ENCODE assay signal across 12 cellular contexts in genomic region chr10:79349072-79349491, GRCh38. TPM values are rescaled to one million over a fixed set of nuclear protein-coding genes. Genes with fewer than 3 reads are reported as not detected.
A peak's percentile ranks its signal among the peaks of the same experiment; 100 is the strongest.
DNase-seq lines count a peak whose midpoint lies in the region; ATAC-seq lines count a peak whose summit lies in the region.
"Had no signal": no experiment of that assay in that cellular context is flagged by ENCODE, and none has a peak within 500 bp of the region (broad histone marks: within the 10 kb centered on the region; RNA-seq: fewer than 3 reads in every experiment).

No MANE protein-coding gene starts in this region.

- peak overlapping the region; percentile 84 for H3K4me3 Mint-ChIP-seq in activated CD4-positive, alpha-beta T cell treated with anti-CD3 and anti-CD28 coated beads, Interleukin-2, amount 10 ng/mL, durations not matched to agents 7 days and 5 days
- H3K4me3 Mint-ChIP-seq in activated CD8-positive, alpha-beta T cell treated with anti-CD3 and anti-CD28 coated beads, Interleukin-2, amount 10 ng/mL, durations not matched to agents 7 days and 5 days, result peak overlapping the region; percentile 86
- H3K4me3 Mint-ChIP-seq in immature natural killer cell, result peak overlapping the region; percentile 83 to 85 (median 83)
- peak overlapping the region; percentile 92 to 94 for H3K4me3 Mint-ChIP-seq in stimulated activated naive CD8-positive, alpha-beta T cell treated with anti-CD3 and anti-CD28 coated beads, Interleukin-15, amount 100 ng/mL, for 72 hours

- H3K27me3 Mint-ChIP-seq in activated CD4-positive, alpha-beta T cell treated with anti-CD3 and anti-CD28 coated beads, Interleukin-2, amount 10 ng/mL, durations not matched to agents 7 days and 5 days, result no peaks in the 10 kb centered on the region
- H3K27me3 Mint-ChIP-seq in activated CD8-positive, alpha-beta T cell treated with anti-CD3 and anti-CD28 coated beads, Interleukin-2, amount 10 ng/mL, durations not matched to agents 7 days and 5 days (ENCODE audit: low read depth), result no peaks in the 10 kb centered on the region
- peaks cover 0 to 4% (median 2%) of the 10 kb centered on the region in 3 donors for H3K27me3 Mint-ChIP-seq in immature natural killer cell (ENCODE audit: low read depth in 3 of 3)
- no peaks in the 10 kb centered on the region for H3K27me3 Mint-ChIP-seq in stimulated activated naive CD8-positive, alpha-beta T cell treated with anti-CD3 and anti-CD28 coated beads, Interleukin-15, amount 100 ng/mL, for 72 hours

- DNase-seq in activated CD4-positive, alpha-beta T cell treated with anti-CD3 and anti-CD28 coated beads, Interleukin-2, amount 10 ng/mL, durations not matched to agents 7 days and 5 days, result no peak
- no peak for DNase-seq in activated CD4-positive, alpha-beta T cell treated with anti-CD3 and anti-CD28 coated beads, Interleukin-2, amount 50 U/mL, for 1 hour
- DNase-seq in activated CD8-positive, alpha-beta T cell treated with anti-CD3 and anti-CD28 coated beads, Interleukin-2, amount 10 ng/mL, durations not matched to agents 7 days and 5 days, result no peak
- no peak for DNase-seq in immature natural killer cell
- DNase-seq in stimulated activated naive CD8-positive, alpha-beta T cell treated with anti-CD3 and anti-CD28 coated beads, Interleukin-15, amount 100 ng/mL, for 72 hours, result no peak
- DNase-seq in stimulated activated naive CD4-positive, alpha-beta T cell treated with Interleukin-2 at 50 U/mL for 16 hours (lab: John Stamatoyannopoulos, UW), result no peak
- DNase-seq in DMS79 (lab: John Stamatoyannopoulos, UW), result no peak
- DNase-seq: effector CD4-positive, alpha-beta T cell; KG1; small intestine; T-helper 9 cell had no signal

- ATAC-seq in activated CD8-positive, alpha-beta T cell treated with anti-CD3 and anti-CD28 coated beads, Interleukin-2, amount 10 ng/mL, durations not matched to agents 7 days and 5 days, result no peak
- no peak for ATAC-seq in stimulated activated naive CD8-positive, alpha-beta T cell treated with anti-CD3 and anti-CD28 coated beads, Interleukin-15, amount 100 ng/mL, for 72 hours
- no peak for ATAC-seq in GM19023 (IDR thresholded peaks at IDR 0.05; ENCODE audit: unreplicated experiment)

- CTCF ChIA-PET in activated CD4-positive, alpha-beta T cell treated with anti-CD3 and anti-CD28 coated beads, Interleukin-2, amount 10 ng/mL, durations not matched to agents 7 days and 5 days (lab: Charles Lee), result interaction anchor here (1.4 to 8.0 kb wide), 3 partner anchors 16 to 27 kb away, joined by 4 to 147 read pairs (median 9); no protein-coding TSS in a partner anchor
- CTCF ChIA-PET in activated CD8-positive, alpha-beta T cell treated with anti-CD3 and anti-CD28 coated beads, Interleukin-2, amount 10 ng/mL, durations not matched to agents 7 days and 5 days (lab: Charles Lee), result interaction anchor here (1.2 to 6.2 kb wide), 8 partner anchors 9 to 99 kb away, joined by 3 to 55 read pairs (median 10); no protein-coding TSS in a partner anchor

- POLR2A ChIA-PET in activated CD4-positive, alpha-beta T cell treated with anti-CD3 and anti-CD28 coated beads, Interleukin-2, amount 10 ng/mL, durations not matched to agents 7 days and 5 days (lab: Charles Lee), result interaction anchor here (0.8 to 0.9 kb wide), 2 partner anchors 17 to 26 kb away, joined by 3 read pairs; no protein-coding TSS in a partner anchor
- POLR2A ChIA-PET in activated CD8-positive, alpha-beta T cell treated with anti-CD3 and anti-CD28 coated beads, Interleukin-2, amount 10 ng/mL, durations not matched to agents 7 days and 5 days (lab: Charles Lee), result interaction anchor here (1.2 to 13.3 kb wide), 8 partner anchors 9 to 105 kb away, joined by 3 to 162 read pairs (median 12); no protein-coding TSS in a partner anchor

- H3K9me3 Mint-ChIP-seq in activated CD4-positive, alpha-beta T cell treated with anti-CD3 and anti-CD28 coated beads, Interleukin-2, amount 10 ng/mL, durations not matched to agents 7 days and 5 days, result no peaks in the 10 kb centered on the region
- no peaks in the 10 kb centered on the region for H3K9me3 Mint-ChIP-seq in activated CD8-positive, alpha-beta T cell treated with anti-CD3 and anti-CD28 coated beads, Interleukin-2, amount 10 ng/mL, durations not matched to agents 7 days and 5 days (ENCODE audit: insufficient read depth)
- no peaks in the 10 kb centered on the region for H3K9me3 Mint-ChIP-seq in immature natural killer cell
- no peaks in the 10 kb centered on the region for H3K9me3 Mint-ChIP-seq in stimulated activated naive CD8-positive, alpha-beta T cell treated with anti-CD3 and anti-CD28 coated beads, Interleukin-15, amount 100 ng/mL, for 72 hours

- H3K4me1 Mint-ChIP-seq in activated CD4-positive, alpha-beta T cell treated with anti-CD3 and anti-CD28 coated beads, Interleukin-2, amount 10 ng/mL, durations not matched to agents 7 days and 5 days, result peaks cover 44% of the 10 kb centered on the region
- peaks cover 77% of the 10 kb centered on the region for H3K4me1 Mint-ChIP-seq in activated CD8-positive, alpha-beta T cell treated with anti-CD3 and anti-CD28 coated beads, Interleukin-2, amount 10 ng/mL, durations not matched to agents 7 days and 5 days (ENCODE audit: low read depth)
- H3K4me1 Mint-ChIP-seq in immature natural killer cell, result peaks cover 31 to 37% of the 10 kb centered on the region in 2 donors
- H3K4me1 Mint-ChIP-seq in stimulated activated naive CD8-positive, alpha-beta T cell treated with anti-CD3 and anti-CD28 coated beads, Interleukin-15, amount 100 ng/mL, for 72 hours, result peaks cover 73% of the 10 kb centered on the region

- peaks cover 47% of the 10 kb centered on the region for H3K36me3 Mint-ChIP-seq in activated CD4-positive, alpha-beta T cell treated with anti-CD3 and anti-CD28 coated beads, Interleukin-2, amount 10 ng/mL, durations not matched to agents 7 days and 5 days (ENCODE audit: low read depth)
- peaks cover 53% of the 10 kb centered on the region for H3K36me3 Mint-ChIP-seq in activated CD8-positive, alpha-beta T cell treated with anti-CD3 and anti-CD28 coated beads, Interleukin-2, amount 10 ng/mL, durations not matched to agents 7 days and 5 days (ENCODE audit: low read depth)
- H3K36me3 Mint-ChIP-seq in immature natural killer cell, result peaks cover 8 to 24% (median 14%) of the 10 kb centered on the region in 3 donors

- peak overlapping the region; percentile 93 for H3K27ac Mint-ChIP-seq in activated CD4-positive, alpha-beta T cell treated with anti-CD3 and anti-CD28 coated beads, Interleukin-2, amount 10 ng/mL, durations not matched to agents 7 days and 5 days
- peak overlapping the region; percentile 92 for H3K27ac Mint-ChIP-seq in activated CD8-positive, alpha-beta T cell treated with anti-CD3 and anti-CD28 coated beads, Interleukin-2, amount 10 ng/mL, durations not matched to agents 7 days and 5 days
- H3K27ac Mint-ChIP-seq in immature natural killer cell, result peak overlapping the region; percentile 87 to 93 (median 88)
- peak overlapping the region; percentile 97 for H3K27ac Mint-ChIP-seq in stimulated activated naive CD8-positive, alpha-beta T cell treated with anti-CD3 and anti-CD28 coated beads, Interleukin-15, amount 100 ng/mL, for 72 hours

RNA-seq across cellular contexts. Expression of gene PPIF, which starts 1.8 kb away (rescaled TPM):
- total RNA-seq in activated CD4-positive, alpha-beta T cell treated with anti-CD3 and anti-CD28 coated beads, Interleukin-2, amount 10 ng/mL, durations not matched to agents 7 days and 5 days, result 10 to 100 TPM; 53.7 to 56.7 TPM
- 10 to 100 TPM; 74.7 to 77.7 TPM for total RNA-seq in activated CD8-positive, alpha-beta T cell treated with anti-CD3 and anti-CD28 coated beads, Interleukin-2, amount 10 ng/mL, durations not matched to agents 7 days and 5 days
- polyA plus RNA-seq in immature natural killer cell, result 10 to 100 TPM in 2 of 3 donors, 1 to 10 TPM in 1; 9.6 to 15.1 (median 13.1) TPM
